ENCODE assay signal across 8 cellular contexts in the genomic region with DNA sequence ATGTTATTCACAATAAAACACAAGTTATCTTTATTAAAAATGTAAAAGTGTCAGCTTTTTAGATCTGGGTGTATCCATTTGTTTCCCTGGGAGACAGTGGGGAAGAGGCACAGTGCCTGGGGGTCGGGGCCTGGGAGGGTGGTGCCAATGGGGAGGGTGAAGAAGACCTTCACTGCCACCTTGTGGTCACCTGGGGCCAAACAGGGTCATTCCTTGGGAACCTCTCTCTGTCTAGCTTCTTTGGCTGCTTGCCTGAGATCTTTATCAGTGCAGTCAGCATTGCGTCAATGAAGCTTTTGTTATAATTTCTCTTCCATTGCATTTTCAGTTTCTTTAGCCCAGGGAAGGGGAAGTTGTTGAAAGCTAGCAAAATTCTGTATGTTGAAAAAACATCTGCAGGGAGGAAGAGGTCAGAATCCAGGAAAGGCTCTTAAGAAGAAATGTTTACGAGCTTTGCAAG. TPM values are rescaled to one million over a fixed set of nuclear protein-coding genes. Genes with fewer than 3 reads are reported as not detected.
DNase-seq lines count a peak whose midpoint lies in the region; FAIRE-seq and TF ChIP-seq lines count a peak whose summit lies in the region.

No MANE protein-coding gene starts in this region.

- no peaks in the 10 kb centered on the region for H3K9me2 ChIP-seq in GM23248 (ENCODE audit: insufficient read depth)

- 51 to 52% methylated on average over 3 of the region's 3 CpGs for WGBS in GM23248 (ENCODE audit: low coverage in 1 of 2, low lambda C conversion rate in 2 of 2, missing lambda C conversion rate in 2 of 2), 2 experiments
- 6 to 19% (median 14%) methylated on average over 3 of the region's 3 CpGs for WGBS in adrenal gland, 4 donors

- peak; percentile 39 to 79 (median 66) for TF ChIP-seq CTCF in adrenal gland (IDR thresholded peaks at IDR 0.05)

- H3K36me3 ChIP-seq in GM23248 (ENCODE audit: low read depth), result no peaks in the 10 kb centered on the region
- H3K36me3 ChIP-seq in adrenal gland (replicated peaks in 1 of 2), result no peaks in the 10 kb centered on the region

- H3K4me1 ChIP-seq in GM23248 (ENCODE audit: insufficient read depth) (no peaks in the 10 kb centered on the region), adrenal gland (replicated peaks in 1 of 2) (no peaks in the 10 kb centered on the region)

- H4K20me1 ChIP-seq in GM23248 (ENCODE audit: insufficient read depth), result no peaks in the 10 kb centered on the region

- H3K27me3 ChIP-seq in GM23248 (replicated peaks; ENCODE audit: insufficient read depth) (no peaks in the 10 kb centered on the region), adrenal gland (no peaks in the 10 kb centered on the region)

- H3K9me3 ChIP-seq in GM23248 (ENCODE audit: low read depth), result no peaks in the 10 kb centered on the region
- no peaks in the 10 kb centered on the region for H3K9me3 ChIP-seq in adrenal gland (replicated peaks in 1 of 3)

- no peak overlapping the region for H3K9ac ChIP-seq in GM23248

- FAIRE-seq in RCC 7860 (lab: Jason Lieb, UNC), result no peak

- in situ Hi-C loops in GM23248 (cut with MboI), result no loop called here

- intact Hi-C loops in adrenal gland (cut with DNase I), result loop anchor here in 1 of 2 donors (10.0 kb wide), 1 partner anchor 145 kb away; no protein-coding TSS in a partner anchor

- no peak overlapping the region for H3K4me3 ChIP-seq in GM23248
- H3K4me3 ChIP-seq in adrenal gland, result no peak overlapping the region

- H2AFZ ChIP-seq in GM23248, result no peak overlapping the region

- peak; percentile 1 for DNase-seq in GM04503 (ENCODE audit: low read depth)
- peak; percentile 67 for DNase-seq in GM23248
- DNase-seq in Kasumi-1 (lab: John Stamatoyannopoulos, UW), result peak; percentile 90 to 92
- DNase-seq in RCC 7860 (ENCODE audit: low spot score), result peak; percentile 49
- peak; percentile 80 to 91 (median 82) for DNase-seq in adrenal gland
- peak; percentile 35 for DNase-seq in iPS DF 19.7 (ENCODE audit: low read depth, low spot score)
- DNase-seq in stimulated activated CD4-positive, alpha-beta T cell treated with anti-CD3 and anti-CD28 coated beads, Interleukin-15, amount 100 ng/mL, for 24 hours, result peak; percentile 61
- no peak for DNase-seq in effector CD8-positive, alpha-beta T cell (lab: John Stamatoyannopoulos, UW)

- H3K4me2 ChIP-seq in GM23248 (ENCODE audit: unreplicated experiment), result no peak overlapping the region

- no peak for TF ChIP-seq POLR2A in adrenal gland (IDR thresholded peaks at IDR 0.05)

- H3F3A ChIP-seq in GM23248 (ENCODE audit: insufficient read depth), result no peaks in the 10 kb centered on the region

- H3K79me2 ChIP-seq in GM23248 (ENCODE audit: insufficient read depth), result no peaks in the 10 kb centered on the region

- H3K27ac ChIP-seq in GM23248 (no peak overlapping the region), adrenal gland (no peak overlapping the region)

RNA-seq across cellular contexts. Expression of gene PCDH8, which starts 39.1 kb away (rescaled TPM):
- total RNA-seq in GM23248 (2014; rRNA removed; shearing (Covaris generic)), result not detected in 2 replicates
- not detected in 2 replicates for polyA plus RNA-seq in GM23248 (2016; fragmentation: Nextera tagmentation; extraction: Ambion mirVana)
- total RNA-seq in adrenal gland, result under 1 TPM in 2 of 8 donors, not detected in 6; 0.07 to 0.14 TPM
- not detected for polyA plus RNA-seq in adrenal gland
